ENCODE assay signal across 9 cellular contexts in genomic region chr2:54999182-54999581, GRCh38. TPM values are rescaled to one million over a fixed set of nuclear protein-coding genes. Genes with fewer than 3 reads are reported as not detected.
A peak's percentile ranks its signal among the peaks of the same experiment; 100 is the strongest.
DNase-seq lines count a peak whose midpoint lies in the region; ATAC-seq and TF ChIP-seq lines count a peak whose summit lies in the region.
"Had no signal": no experiment of that assay in that cellular context is flagged by ENCODE, and none has a peak within 500 bp of the region (broad histone marks: within the 10 kb centered on the region; RNA-seq: fewer than 3 reads in every experiment).

No MANE protein-coding gene starts in this region.

- H3K27me3 Mint-ChIP-seq in activated T-cell treated with anti-CD3 and anti-CD28 coated beads, Interleukin-2, amount 50 U/mL, for 24 hours: no peaks in the 10 kb centered on the region

- H3K36me3 ChIP-seq in heart right ventricle (no peaks in the 10 kb centered on the region), right atrium auricular region (no peaks in the 10 kb centered on the region), thymus (ENCODE audit: control insufficient read depth, insufficient read depth) (no peaks in the 10 kb centered on the region)

- no peaks in the 10 kb centered on the region for H3K9me3 ChIP-seq in heart right ventricle
- no peaks in the 10 kb centered on the region for H3K9me3 ChIP-seq in right atrium auricular region
- no peaks in the 10 kb centered on the region for H3K9me3 ChIP-seq in thymus (ENCODE audit: control insufficient read depth)

- no peak overlapping the region for H3K4me3 Mint-ChIP-seq in activated T-cell treated with anti-CD3 and anti-CD28 coated beads, Interleukin-2, amount 50 U/mL, for 24 hours

- H3K4me3 ChIP-seq in heart right ventricle (peak overlapping the region in 5 of 10 donors; percentile 11 to 32 (median 22)), right atrium auricular region (no peak overlapping the region), dorsolateral prefrontal cortex (peak overlapping the region in 32 of 59 donors; percentile 1 to 39 (median 12)), thymus (ENCODE audit: low read length) (peak overlapping the region; percentile 14)

- DNase-seq in heart right ventricle (no peak), right atrium auricular region (ENCODE audit: low spot score) (no peak), NOMO-1 treated with DMSO at 0.1 percent for 48 hours (lab: John Stamatoyannopoulos, UW; ENCODE audit: unreplicated experiment) (peak; percentile 58), dorsolateral prefrontal cortex (no peak), epidermal melanocyte (ENCODE audit: insufficient read length, low spot score) (no peak)
- DNase-seq in activated T-cell treated with anti-CD3 and anti-CD28 coated beads, Interleukin-2, amount 50 U/mL, for 24 hours: no peak
- DNase-seq: activated CD4-positive, alpha-beta T cell treated with anti-CD3 and anti-CD28 coated beads for 4 hours had no signal

- H3K9me3 Mint-ChIP-seq in activated T-cell treated with anti-CD3 and anti-CD28 coated beads, Interleukin-2, amount 50 U/mL, for 24 hours: no peaks in the 10 kb centered on the region

- peaks cover 0 to 74% (median 33%) of the 10 kb centered on the region in 9 donors for H3K4me1 ChIP-seq in heart right ventricle
- H3K4me1 ChIP-seq in right atrium auricular region: peaks cover 0 to 46% of the 10 kb centered on the region in 2 donors
- peaks cover 2% of the 10 kb centered on the region for H3K4me1 ChIP-seq in thymus (ENCODE audit: control insufficient read depth, insufficient read depth, low read length)

- H3K27ac Mint-ChIP-seq in activated T-cell treated with anti-CD3 and anti-CD28 coated beads, Interleukin-2, amount 50 U/mL, for 24 hours: no peak overlapping the region

- H3K4me1 Mint-ChIP-seq in activated T-cell treated with anti-CD3 and anti-CD28 coated beads, Interleukin-2, amount 50 U/mL, for 24 hours (ENCODE audit: low read depth): peaks cover 79% of the 10 kb centered on the region

- H3K27ac ChIP-seq in heart right ventricle (peak overlapping the region in 1 of 10 donors; percentile 17), right atrium auricular region (no peak overlapping the region), dorsolateral prefrontal cortex (peak overlapping the region in 33 of 59 donors; percentile 1 to 63 (median 27)), thymus (ENCODE audit: low read depth) (peak overlapping the region; percentile 52)

- peaks cover 4% of the 10 kb centered on the region for H3K36me3 Mint-ChIP-seq in activated T-cell treated with anti-CD3 and anti-CD28 coated beads, Interleukin-2, amount 50 U/mL, for 24 hours (ENCODE audit: low read depth)

- TF ChIP-seq CTCF in heart right ventricle (IDR thresholded peaks at IDR 0.05) (no peak), right atrium auricular region (IDR thresholded peaks at IDR 0.05) (no peak), dorsolateral prefrontal cortex (IDR thresholded peaks at IDR 0.05 in 54 of 56, conservative IDR thresholded peaks at IDR 0.05 in 2 of 56; ENCODE audit: low read depth in 1 of 56, partially characterized antibody in 56 of 56) (no peak)

- intact Hi-C loops in heart right ventricle (cut with DNase I) (loop anchor here in 1 of 10 donors (10.0 kb wide), 1 partner anchor 84 kb away; no protein-coding TSS in a partner anchor), dorsolateral prefrontal cortex (cut with DNase I) (no loop called here)

- ATAC-seq in heart right ventricle (peak in 5 of 8 donors; percentile 25 to 61 (median 49)), GM21723 (IDR thresholded peaks at IDR 0.05; ENCODE audit: unreplicated experiment) (no peak)

- H3K27me3 ChIP-seq in heart right ventricle (no peaks in the 10 kb centered on the region), right atrium auricular region (no peaks in the 10 kb centered on the region), dorsolateral prefrontal cortex (no peaks in the 10 kb centered on the region), thymus (ENCODE audit: control insufficient read depth, insufficient read depth) (no peaks in the 10 kb centered on the region)

- WGBS in heart right ventricle, 2 donors: 8% methylated on average over 3 of the region's 3 CpGs
- 14% methylated on average over 3 of the region's 3 CpGs for WGBS in thymus

RNA-seq across cellular contexts. Expression of gene RTN4, which starts 51.1 kb away (rescaled TPM):
- total RNA-seq in heart right ventricle (100 to 1,000 TPM in 5 of 10 donors, 10 to 100 TPM in 5; 40.6 to 163 (median 95.3) TPM), right atrium auricular region (100 to 1,000 TPM; 152 to 203 TPM), dorsolateral prefrontal cortex (100 to 1,000 TPM; 342 to 975 (median 727) TPM)
- polyA plus RNA-seq in heart right ventricle (100 to 1,000 TPM in 1 of 2 donors, 10 to 100 TPM in 1; 82.8 to 126 TPM), thymus (183 TPM)

Comparison
In these comparisons a context has a peak if more than half of its experiments do, and no peak if none do; other contexts are left out.
1. H3K27ac ChIP-seq: peak in dorsolateral prefrontal cortex (33 of 59) and thymus (single experiment); none in right atrium auricular region (0 of 2).
2. H3K4me3 ChIP-seq: peak in dorsolateral prefrontal cortex (32 of 59) and thymus (single experiment); none in right atrium auricular region (0 of 2).